ENCODE assay signal across 16 cellular contexts in genomic region chr17:53142890-53143289, GRCh38.
A peak's percentile ranks its signal among the peaks of the same experiment; 100 is the strongest.
DNase-seq lines count a peak whose midpoint lies in the region; ATAC-seq and TF ChIP-seq lines count a peak whose summit lies in the region.
"Had no signal": no experiment of that assay in that cellular context is flagged by ENCODE, and none has a peak within 500 bp of the region (broad histone marks: within the 10 kb centered on the region; RNA-seq: fewer than 3 reads in every experiment).

No MANE protein-coding gene starts in this region.

- H3K27me3 ChIP-seq in mesenchymal stem cell (ENCODE audit: control insufficient read depth in 1 of 2, insufficient read depth in 1 of 2, low read length in 2 of 2), result no peaks in the 10 kb centered on the region
- H3K27me3 ChIP-seq: stomach had no signal

- whole genome bisulfite sequencing in mesenchymal stem cell, result 13% methylated on average over 3 of the region's 3 CpGs

- no peak overlapping the region for H2BK5ac ChIP-seq in mesenchymal stem cell (ENCODE audit: low read depth, low read length, poor library complexity, severe bottlenecking)

- DNase-seq in ELR (ENCODE audit: low read depth), result peak; percentile 69
- peak; percentile 10 for DNase-seq in NB4 (ENCODE audit: low read depth)
- DNase-seq in astrocyte of the hippocampus (ENCODE audit: low read depth, low spot score), result peak; percentile 3
- DNase-seq in mesenchymal stem cell, result peak; percentile 27
- no peak for DNase-seq in D341Med (ENCODE audit: low spot score)
- no peak for DNase-seq in NCI-H2029 (lab: John Stamatoyannopoulos, UW)
- no peak for DNase-seq in OCI-M2 (lab: John Stamatoyannopoulos, UW; ENCODE audit: unreplicated experiment)
- DNase-seq: activated CD4-positive, alpha-beta T cell treated with anti-CD3 and anti-CD28 coated beads, Interleukin-2, amount 50 U/mL, for 1 hour; activated naive CD8-positive, alpha-beta T cell treated with anti-CD3 and anti-CD28 coated beads for 36 hours; activated T-cell treated with anti-CD3 and anti-CD28 coated beads, Interleukin-2, amount 50 U/mL, for 1 hour; DMS79 treated with DMSO at 0.1 percent for 48 hours; effector memory CD8-positive, alpha-beta T cell; NCI-H1417; NCI-H446 treated with DMSO at 0.1 percent for 48 hours; stomach had no signal

- H3K23ac ChIP-seq in mesenchymal stem cell (ENCODE audit: low read length in 2 of 2), result no peak overlapping the region

- no peak overlapping the region for H2BK120ac ChIP-seq in mesenchymal stem cell (ENCODE audit: low read depth, low read length)

- TF ChIP-seq CTCF in NB4 (IDR thresholded peaks at IDR 0.05; ENCODE audit: low read depth, low read length), result no peak

- H3K4me1 ChIP-seq in mesenchymal stem cell (ENCODE audit: control insufficient read depth, insufficient read depth, low read depth, low read length), result no peaks in the 10 kb centered on the region
- H3K4me1 ChIP-seq: stomach had no signal

- no peaks in the 10 kb centered on the region for H3K79me1 ChIP-seq in mesenchymal stem cell (replicated peaks; ENCODE audit: low read length, poor library complexity, severe bottlenecking)

- H3K4me2 ChIP-seq in mesenchymal stem cell (ENCODE audit: low read length, poor library complexity, severe bottlenecking), result no peak overlapping the region

- no peak overlapping the region for H3K18ac ChIP-seq in mesenchymal stem cell (ENCODE audit: low read depth in 1 of 2, low read length in 2 of 2)

- no peaks in the 10 kb centered on the region for H3K36me3 ChIP-seq in mesenchymal stem cell (ENCODE audit: control insufficient read depth in 1 of 2, insufficient read depth in 2 of 2, low read depth in 1 of 2, low read length in 2 of 2)
- H3K36me3 ChIP-seq: stomach had no signal

- H3K4me3 ChIP-seq in NB4 (ENCODE audit: low read depth, low read length) (no peak overlapping the region), mesenchymal stem cell (ENCODE audit: insufficient read depth in 1 of 2, low read depth in 1 of 2, low read length in 2 of 2) (no peak overlapping the region)
- H3K4me3 ChIP-seq: stomach had no signal

- H4K8ac ChIP-seq in mesenchymal stem cell (ENCODE audit: low read length), result no peak overlapping the region

- H3K14ac ChIP-seq in mesenchymal stem cell (ENCODE audit: low read length in 2 of 2), result no peak overlapping the region

- no peak overlapping the region for H2BK12ac ChIP-seq in mesenchymal stem cell (ENCODE audit: low read length in 2 of 2)

- H2AFZ ChIP-seq in mesenchymal stem cell (ENCODE audit: low read depth, low read length), result no peak overlapping the region

- H3K4ac ChIP-seq in mesenchymal stem cell (ENCODE audit: low read depth in 1 of 2, low read length in 2 of 2), result no peak overlapping the region

- H2BK15ac ChIP-seq in mesenchymal stem cell (ENCODE audit: low read depth, poor library complexity, severe bottlenecking), result no peak overlapping the region

- H3K9me3 ChIP-seq in mesenchymal stem cell (ENCODE audit: control insufficient read depth, low read length), result no peaks in the 10 kb centered on the region
- H3K9me3 ChIP-seq: stomach had no signal

- TF ChIP-seq POLR2A in NB4 (IDR thresholded peaks at IDR 0.05; ENCODE audit: extremely low read depth, insufficient read length), result no peak

- H3K9ac ChIP-seq in mesenchymal stem cell (ENCODE audit: low read length), result no peak overlapping the region

- H2AK5ac ChIP-seq in mesenchymal stem cell (ENCODE audit: low read length, severe bottlenecking), result no peak overlapping the region

- H3K27ac ChIP-seq in mesenchymal stem cell (ENCODE audit: low read length, poor library complexity, severe bottlenecking), result no peak overlapping the region
- H3K27ac ChIP-seq: stomach had no signal

- no peak overlapping the region for H4K91ac ChIP-seq in mesenchymal stem cell (ENCODE audit: low read length)

- ATAC-seq in GM19467 (IDR thresholded peaks at IDR 0.05; ENCODE audit: unreplicated experiment), result no peak
- ATAC-seq: effector memory CD8-positive, alpha-beta T cell had no signal

Comparison
In these comparisons a context has a peak if more than half of its experiments do, and no peak if none do; other contexts are left out.
1. DNase-seq: peak in ELR (single experiment), NB4 (single experiment), astrocyte of the hippocampus (single experiment) and mesenchymal stem cell (single experiment); none in D341Med (single experiment), NCI-H2029 (single experiment) and OCI-M2 (single experiment).